Comparison of ENCODE assay signal across 14 cellular contexts in genomic region chr4:176090115-176090514, GRCh38. TPM values are rescaled to one million over a fixed set of nuclear protein-coding genes. Genes with fewer than 3 reads are reported as not detected.
A peak's percentile ranks its signal among the peaks of the same experiment; 100 is the strongest.
DNase-seq lines count a peak whose midpoint lies in the region; ATAC-seq and TF ChIP-seq lines count a peak whose summit lies in the region.
"Had no signal": no experiment of that assay in that cellular context is flagged by ENCODE, and none has a peak within 500 bp of the region (broad histone marks: within the 10 kb centered on the region; RNA-seq: fewer than 3 reads in every experiment).

No MANE protein-coding gene starts in this region.

- H3K9me3 ChIP-seq in T-helper 17 cell (ENCODE audit: control insufficient read depth, low read length, poor library complexity, severe bottlenecking) (no peaks in the 10 kb centered on the region), BE2C (no peaks in the 10 kb centered on the region), PC-9 (ENCODE audit: insufficient read depth, low read depth) (no peaks in the 10 kb centered on the region)
- H3K9me3 ChIP-seq: MG63, SK-N-SH, thoracic aorta had no signal

- H3F3A ChIP-seq in PC-9 (ENCODE audit: insufficient read depth, low read depth) = no peaks in the 10 kb centered on the region

- intact Hi-C loops in CD14-positive monocyte (cut with micrococcal nuclease) (no loop called here), PC-9 (cut with micrococcal nuclease; ENCODE audit: unreplicated experiment) (no loop called here)

- H3K36me3 ChIP-seq in BE2C (no peaks in the 10 kb centered on the region), PC-9 (ENCODE audit: low read depth) (no peaks in the 10 kb centered on the region)
- H3K36me3 ChIP-seq: cardiac muscle cell, MG63, thoracic aorta had no signal

- H3K4me1 ChIP-seq in BE2C (no peaks in the 10 kb centered on the region), PC-9 (replicated peaks; ENCODE audit: insufficient read depth) (no peaks in the 10 kb centered on the region)

- no TSS peak for BruUV-seq in PC-9 (replicated peaks; lab: Mats Ljungman, UMichigan)

- H3K27me3 ChIP-seq in BE2C = no peaks in the 10 kb centered on the region
- no peaks in the 10 kb centered on the region for H3K27me3 ChIP-seq in PC-9 (ENCODE audit: insufficient read depth, low read depth)
- H3K27me3 ChIP-seq: cardiac muscle cell, MG63 had no signal

- no peaks in the 10 kb centered on the region for H3K9me2 ChIP-seq in PC-9 (ENCODE audit: insufficient read depth)

- H3K9me3 Mint-ChIP-seq in CD14-positive monocyte = peaks cover 0 to 13% (median 9%) of the 10 kb centered on the region in 7 donors

- no peak overlapping the region for H3K4me2 ChIP-seq in PC-9
- H3K4me2 ChIP-seq: SK-N-SH had no signal

- CTCF ChIA-PET in PC-9 (lab: Charles Lee) = no interaction called here

- DNase-seq in CD14-positive monocyte (ENCODE audit: low spot score) (peak; percentile 80), T-helper 17 cell (no peak), BE2C (no peak), SHP77 (lab: John Stamatoyannopoulos, UW) (no peak), PC-9 (no peak)
- DNase-seq: activated naive CD4-positive, alpha-beta T cell treated with Interleukin-2 at 50 U/mL for 16 hours; MG63; NCI-H446 treated with DMSO at 0.1 percent for 48 hours; SK-N-SH had no signal

- H3K79me2 ChIP-seq in PC-9 (ENCODE audit: low read depth) = no peaks in the 10 kb centered on the region

- H4K20me1 ChIP-seq in PC-9 (ENCODE audit: insufficient read depth) = no peaks in the 10 kb centered on the region

- H3K4me3 Mint-ChIP-seq in CD14-positive monocyte = no peak overlapping the region
- H3K4me3 Mint-ChIP-seq in T-helper 17 cell = no peak overlapping the region

- peak; percentile 90 for ATAC-seq in GM19467 (IDR thresholded peaks at IDR 0.05; ENCODE audit: unreplicated experiment)
- ATAC-seq in HG03457 (IDR thresholded peaks at IDR 0.05; ENCODE audit: unreplicated experiment) = peak; percentile 95
- ATAC-seq in T-helper 17 cell = peak; percentile 20
- ATAC-seq in esophagus mucosa = no peak

- H3K27ac ChIP-seq in PC-9 = no peak overlapping the region
- H3K27ac ChIP-seq: cardiac muscle cell, thoracic aorta had no signal

- H3K4me3 ChIP-seq in BE2C (ENCODE audit: low read depth, low read length) = no peak overlapping the region
- H3K4me3 ChIP-seq in PC-9 = no peak overlapping the region
- H3K4me3 ChIP-seq: cardiac muscle cell, MG63, thoracic aorta had no signal

- H3K27ac Mint-ChIP-seq in CD14-positive monocyte (peak overlapping the region; percentile 70 to 90 (median 82)), T-helper 17 cell (no peak overlapping the region)

- peaks cover 0 to 3% (median 1%) of the 10 kb centered on the region in 3 donors for H3K27me3 Mint-ChIP-seq in CD14-positive monocyte (ENCODE audit: low read depth in 3 of 3)
- no peaks in the 10 kb centered on the region for H3K27me3 Mint-ChIP-seq in T-helper 17 cell

- no peaks in the 10 kb centered on the region for H3K36me3 Mint-ChIP-seq in CD14-positive monocyte
- H3K36me3 Mint-ChIP-seq in T-helper 17 cell (ENCODE audit: low read depth) = no peaks in the 10 kb centered on the region

- H3K4me1 Mint-ChIP-seq in CD14-positive monocyte (peaks cover 26% of the 10 kb centered on the region), T-helper 17 cell (no peaks in the 10 kb centered on the region)

- no peak overlapping the region for H2AFZ ChIP-seq in PC-9

- TF ChIP-seq CTCF in CD14-positive monocyte (IDR thresholded peaks at IDR 0.05) (no peak), BE2C (IDR thresholded peaks at IDR 0.05; ENCODE audit: low read depth, low read length) (no peak), PC-9 (conservative IDR thresholded peaks at IDR 0.05) (no peak)

- POLR2A ChIA-PET in PC-9 (lab: Charles Lee; ENCODE audit: unreplicated experiment) = no interaction called here

RNA-seq across cellular contexts. Expression of gene WDR17, which starts 24.5 kb away (rescaled TPM):
- 1 to 10 TPM in 1 of 2 donors, under 1 TPM in 1; 0.22 to 1.1 TPM for polyA plus RNA-seq in CD14-positive monocyte
- total RNA-seq in T-helper 17 cell = 1 to 10 TPM in 1 of 2 donors, under 1 TPM in 1; 0.65 to 1.8 TPM
- total RNA-seq in esophagus mucosa = 0.48 TPM
- 7.0 TPM for polyA plus RNA-seq in BE2C (2012; ENCODE audit: insufficient read depth, insufficient read length, low read depth)
- 2.2 and 2.3 TPM in 2 replicates for total RNA-seq in PC-9 (2021)
